Comparison of ENCODE assay signal across 7 cellular contexts in the genomic region with DNA sequence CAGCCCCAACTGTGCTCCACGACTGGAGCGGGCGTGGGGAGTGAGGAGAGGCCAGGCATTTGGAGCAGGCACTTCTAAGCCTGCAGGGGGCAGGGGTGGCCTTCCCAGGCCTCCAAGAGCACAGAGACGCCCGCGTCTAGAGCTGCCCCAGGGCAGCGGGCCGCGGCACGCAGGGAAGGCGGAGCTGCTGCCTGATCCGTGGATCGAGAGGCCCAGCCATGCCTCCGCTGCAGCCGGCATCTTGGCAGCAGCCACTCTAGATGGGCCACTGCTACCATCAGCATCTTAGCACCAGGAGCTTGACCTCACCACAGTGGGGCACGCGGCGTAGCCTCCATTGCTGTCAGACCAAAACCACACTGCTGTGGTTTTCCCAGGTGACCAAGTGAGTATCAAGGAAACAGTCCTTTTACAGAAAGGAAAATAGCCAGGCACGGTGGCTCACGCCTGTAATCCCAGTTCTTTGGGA. TPM values are rescaled to one million over a fixed set of nuclear protein-coding genes. Genes with fewer than 3 reads are reported as not detected.
DNase-seq lines count a peak whose midpoint lies in the region; ATAC-seq and TF ChIP-seq lines count a peak whose summit lies in the region.

No MANE protein-coding gene starts in this region.

- H3K27me3 ChIP-seq in heart left ventricle (no peaks in the 10 kb centered on the region), prostate gland (replicated peaks; ENCODE audit: insufficient read depth) (no peaks in the 10 kb centered on the region)

- DNase-seq in NOMO-1 treated with dmso at 0.1 percent for 144 hours (lab: John Stamatoyannopoulos, UW; ENCODE audit: unreplicated experiment) (peak; percentile 59), heart left ventricle (peak; percentile 48 to 82 (median 78)), prostate gland (ENCODE audit: low spot score) (peak; percentile 62), NCI-H226 (no peak)
- DNase-seq in activated naive CD4-positive, alpha-beta T cell treated with anti-CD3 and anti-CD28 coated beads for 36 hours = peak; percentile 65

- ATAC-seq in heart left ventricle (peak; percentile 66 to 94 (median 92)), GM21825 (IDR thresholded peaks at IDR 0.05; ENCODE audit: unreplicated experiment) (no peak)

- H3K9me3 Mint-ChIP-seq in activated naive CD4-positive, alpha-beta T cell treated with anti-CD3 and anti-CD28 coated beads for 36 hours = no peaks in the 10 kb centered on the region

- CTCF ChIA-PET in activated naive CD4-positive, alpha-beta T cell treated with anti-CD3 and anti-CD28 coated beads for 36 hours (lab: Charles Lee) = interaction anchor here (0.7 to 1.5 kb wide), 11 partner anchors 11 to 107 kb away, joined by 3 to 6 read pairs (median 3); a partner anchor contains a TSS

- H3K27me3 Mint-ChIP-seq in activated naive CD4-positive, alpha-beta T cell treated with anti-CD3 and anti-CD28 coated beads for 36 hours (ENCODE audit: low read depth) = no peaks in the 10 kb centered on the region

- H3K27ac Mint-ChIP-seq in activated naive CD4-positive, alpha-beta T cell treated with anti-CD3 and anti-CD28 coated beads for 36 hours = no peak overlapping the region

- peaks cover 0 to 23% (median 7%) of the 10 kb centered on the region in 12 donors for H3K4me1 ChIP-seq in heart left ventricle
- no peaks in the 10 kb centered on the region for H3K4me1 ChIP-seq in prostate gland (replicated peaks)

- peak overlapping the region; percentile 47 for H3K4me3 Mint-ChIP-seq in activated naive CD4-positive, alpha-beta T cell treated with anti-CD3 and anti-CD28 coated beads for 36 hours

- H3K4me1 Mint-ChIP-seq in activated naive CD4-positive, alpha-beta T cell treated with anti-CD3 and anti-CD28 coated beads for 36 hours (ENCODE audit: low read depth) = peaks cover 5% of the 10 kb centered on the region

- H3K9me3 ChIP-seq in heart left ventricle (no peaks in the 10 kb centered on the region), prostate gland (no peaks in the 10 kb centered on the region)

- 43 to 60% (median 46%) methylated on average over 5 to 20 of the region's 20 CpGs for WGBS in heart left ventricle, 4 donors
- WGBS in prostate gland = 35% methylated on average over 19 of the region's 20 CpGs

- H3K36me3 Mint-ChIP-seq in activated naive CD4-positive, alpha-beta T cell treated with anti-CD3 and anti-CD28 coated beads for 36 hours (ENCODE audit: low read depth) = no peaks in the 10 kb centered on the region

- H3K36me3 ChIP-seq in heart left ventricle (no peaks in the 10 kb centered on the region), prostate gland (no peaks in the 10 kb centered on the region)

- no peak for TF ChIP-seq POLR2A in heart left ventricle (IDR thresholded peaks at IDR 0.05)
- TF ChIP-seq POLR2A in prostate gland (IDR thresholded peaks at IDR 0.05) = no peak

- H3K27ac ChIP-seq in heart left ventricle (peak overlapping the region in 9 of 12 donors; percentile 11 to 88 (median 63)), prostate gland (no peak overlapping the region)

- intact Hi-C loops in activated naive CD4-positive, alpha-beta T cell treated with anti-CD3 and anti-CD28 coated beads for 36 hours (cut with micrococcal nuclease) = loop anchor here (2.0 kb wide), 1 partner anchor 106 kb away; no protein-coding TSS in a partner anchor
- intact Hi-C loops in heart left ventricle (cut with DNase I) (loop anchor here in 7 of 10 donors (1.0 to 10.0 kb wide), 3 partner anchors 96 to 99 kb away; no protein-coding TSS in a partner anchor), prostate gland (cut with DNase I) (loop anchor here (5.0 kb wide), 1 partner anchor 109 kb away; no protein-coding TSS in a partner anchor)

- TF ChIP-seq CTCF in GM12874 (IDR thresholded peaks at IDR 0.05; ENCODE audit: insufficient read depth, low read depth, low read length) = peak; percentile 71
- peak; percentile 45 to 68 (median 56) for TF ChIP-seq CTCF in heart left ventricle (IDR thresholded peaks at IDR 0.05)
- peak in 3 of 4 experiments; percentile 38 to 76 (median 66) for TF ChIP-seq CTCF in prostate gland (IDR thresholded peaks at IDR 0.05)

- H3K4me3 ChIP-seq in heart left ventricle = peak overlapping the region in 4 of 12 donors; percentile 10 to 27 (median 22)
- H3K4me3 ChIP-seq in prostate gland = no peak overlapping the region

RNA-seq across cellular contexts. Expression of a gene that starts 20.4 kb away (rescaled TPM):
- total RNA-seq in activated naive CD4-positive, alpha-beta T cell treated with anti-CD3 and anti-CD28 coated beads for 36 hours = 10 to 100 TPM; 23.2 to 25.0 TPM
- 10 to 100 TPM; 33.9 to 48.2 (median 40.1) TPM for total RNA-seq in heart left ventricle
- 10 to 100 TPM; 23.5 to 60.7 TPM for polyA plus RNA-seq in heart left ventricle
- total RNA-seq in prostate gland = 100 to 1,000 TPM in 1 of 2 donors, 10 to 100 TPM in 1; 97.8 to 146 TPM

RNA-seq across cellular contexts. Expression of a gene that starts 29.8 kb away (rescaled TPM):
- under 1 TPM; 0.42 to 0.52 TPM for total RNA-seq in activated naive CD4-positive, alpha-beta T cell treated with anti-CD3 and anti-CD28 coated beads for 36 hours
- 10 to 100 TPM; 15.2 to 37.7 (median 23.7) TPM for total RNA-seq in heart left ventricle
- polyA plus RNA-seq in heart left ventricle = 10 to 100 TPM; 10.9 to 13.3 TPM
- 10 to 100 TPM; 23.8 to 34.9 TPM for total RNA-seq in prostate gland

RNA-seq across cellular contexts. Expression of a gene that starts 47.8 kb away (rescaled TPM):
- total RNA-seq in activated naive CD4-positive, alpha-beta T cell treated with anti-CD3 and anti-CD28 coated beads for 36 hours = 10 to 100 TPM; 30.0 to 31.7 TPM
- 10 to 100 TPM in 7 of 9 donors, 1 to 10 TPM in 2; 6.8 to 20.3 (median 15.8) TPM for total RNA-seq in heart left ventricle
- polyA plus RNA-seq in heart left ventricle = 10 to 100 TPM; 11.5 to 23.1 TPM
- 10 to 100 TPM; 26.1 to 28.3 TPM for total RNA-seq in prostate gland

Comparison
In these comparisons a context has a peak if more than half of its experiments do, and no peak if none do; other contexts are left out.
1. H3K27ac ChIP-seq: peak in heart left ventricle (9 of 12); none in prostate gland (0 of 2).
2. RNA of a gene that starts 29.8 kb away (total RNA-seq): 23.8 to 34.9 TPM in prostate gland and 15.2 to 37.7 TPM in heart left ventricle; 0.42 to 0.52 TPM in activated naive CD4-positive, alpha-beta T cell treated with anti-CD3 and anti-CD28 coated beads for 36 hours; every median in the first group is over 10 times any median in the second.
3. Peak in every context shown above with its lines, with median percentiles within 50 percentile points of each other: CTCF ChIP-seq.